ENCODE assay signal across 8 cellular contexts in genomic region chr2:196798980-196799379, GRCh38. TPM values are rescaled to one million over a fixed set of nuclear protein-coding genes. Genes with fewer than 3 reads are reported as not detected.
A peak's percentile ranks its signal among the peaks of the same experiment; 100 is the strongest.
DNase-seq lines count a peak whose midpoint lies in the region; ATAC-seq, FAIRE-seq and TF ChIP-seq lines count a peak whose summit lies in the region.

No MANE protein-coding gene starts in this region.

- no peaks in the 10 kb centered on the region for H3K9me3 ChIP-seq in left lung
- no peaks in the 10 kb centered on the region for H3K9me3 ChIP-seq in thyroid gland

- ATAC-seq in HG03064 (IDR thresholded peaks at IDR 0.05; ENCODE audit: low read depth, unreplicated experiment) (peak; percentile 1), left lung (peak; percentile 26)

- peak overlapping the region; percentile 92 for H3K4me3 ChIP-seq in GM12865 (ENCODE audit: low read depth, low read length)
- peak overlapping the region; percentile 66 to 69 for H3K4me3 ChIP-seq in left lung
- peak overlapping the region; percentile 46 to 63 (median 47) for H3K4me3 ChIP-seq in thyroid gland (replicated peaks in 1 of 3)

- H3K36me3 ChIP-seq in left lung (peaks cover 0 to 34% of the 10 kb centered on the region in 2 donors), thyroid gland (peaks cover 10 to 11% of the 10 kb centered on the region in 2 donors)

- H3K4me1 ChIP-seq in left lung (peaks cover 10 to 21% of the 10 kb centered on the region in 2 donors), thyroid gland (peaks cover 9 to 16% of the 10 kb centered on the region in 2 donors)

- no peak for DNase-seq in GM12865 (ENCODE audit: low read depth)
- peak; percentile 9 for DNase-seq in amniotic epithelial cell (ENCODE audit: low read depth)
- DNase-seq in left lung: no peak
- DNase-seq in thyroid gland: no peak
- no peak for DNase-seq in frontal cortex (ENCODE audit: low spot score in 2 of 2)
- no peak for DNase-seq in islet precursor cell
- DNase-seq in RPMI8226: no peak

- 7 to 8% methylated on average over 10 of the region's 10 CpGs for WGBS in thyroid gland, 2 donors

- TF ChIP-seq CTCF in GM12865 (IDR thresholded peaks at IDR 0.05; ENCODE audit: insufficient read depth, low read depth, low read length, missing control alignments) (no peak), left lung (IDR thresholded peaks at IDR 0.05) (no peak), thyroid gland (IDR thresholded peaks at IDR 0.05) (no peak)

- no peak for TF ChIP-seq POLR2A in thyroid gland (IDR thresholded peaks at IDR 0.05)

- H3K27ac ChIP-seq in left lung (peak overlapping the region; percentile 60 to 62), thyroid gland (peak overlapping the region in 2 of 3 donors; percentile 76 to 81)

- peaks cover 0 to 9% of the 10 kb centered on the region in 2 donors for H3K27me3 ChIP-seq in left lung
- H3K27me3 ChIP-seq in thyroid gland: no peaks in the 10 kb centered on the region

- no peak for FAIRE-seq in frontal cortex (lab: Jason Lieb, UNC)

- intact Hi-C loops in left lung (cut with DNase I) (no loop called here), thyroid gland (cut with DNase I) (no loop called here)

RNA-seq across cellular contexts. Expression of gene GTF3C3, which starts 0.5 kb away (rescaled TPM):
- 10 to 100 TPM; 27.8 to 30.4 TPM for total RNA-seq in left lung
- 10 to 100 TPM; 32.0 to 46.0 (median 38.5) TPM for total RNA-seq in thyroid gland
- 41.2 TPM for total RNA-seq in frontal cortex

RNA-seq across cellular contexts. Expression of gene C2orf66, which starts 10.2 kb away (rescaled TPM):
- under 1 TPM; 0.15 to 0.16 TPM for total RNA-seq in left lung
- not detected for total RNA-seq in thyroid gland
- total RNA-seq in frontal cortex: not detected
